Comparison of ENCODE assay signal across 30 cellular contexts in the genomic region with DNA sequence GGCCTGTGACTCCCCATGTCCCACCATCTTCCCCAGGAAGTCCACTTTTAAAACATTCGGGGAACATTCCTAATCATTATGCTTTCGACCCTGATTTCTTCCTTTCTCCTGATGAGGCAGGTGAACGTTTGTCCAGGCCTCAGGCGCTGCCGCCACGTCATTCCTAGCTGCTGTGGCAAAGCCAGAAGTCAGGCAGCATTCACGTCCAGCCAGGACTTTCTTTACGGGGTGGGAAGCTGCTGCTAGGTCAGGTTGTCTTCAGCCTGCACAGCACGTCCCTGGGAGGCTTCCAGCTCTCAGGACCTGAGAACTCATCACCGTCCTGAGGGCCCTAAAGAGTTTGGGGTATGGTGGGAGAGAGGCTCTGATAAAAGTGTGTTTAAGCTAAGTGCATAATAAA. TPM values are rescaled to one million over a fixed set of nuclear protein-coding genes. Genes with fewer than 3 reads are reported as not detected.
"Had no signal": no experiment of that assay in that cellular context is flagged by ENCODE, and none has a peak within 500 bp of the region (broad histone marks: within the 10 kb centered on the region; RNA-seq: fewer than 3 reads in every experiment).

No MANE protein-coding gene starts in this region.

- H3K9me3 ChIP-seq: adrenal gland, MG63, SJCRH30, SK-N-SH had no signal

- H3K4me1 ChIP-seq: adrenal gland, SJCRH30 had no signal

- H3K9ac ChIP-seq: KMS-11, SK-N-SH had no signal

- ATAC-seq: activated CD4-positive, CD25-positive, alpha-beta regulatory T cell treated with anti-CD3 and anti-CD28 coated beads, Interleukin-2, amount 50 U/mL, for 24 hours; activated CD8-positive, alpha-beta T cell treated with anti-CD3 and anti-CD28 coated beads for 36 hours; activated T-cell treated with anti-CD3 and anti-CD28 coated beads, Interleukin-2, amount 50 U/mL, for 72 hours; Panc1 had no signal

- H3K4me3 ChIP-seq: adrenal gland, MG63, SJCRH30 had no signal

- H3K4me1 Mint-ChIP-seq: activated naive CD4-positive, alpha-beta T cell treated with anti-CD3 and anti-CD28 coated beads, Interleukin-2, amount 10 ng/mL, durations not matched to agents 7 days and 5 days; activated naive CD8-positive, alpha-beta T cell treated with anti-CD3 and anti-CD28 coated beads, Interleukin-2, amount 10 ng/mL, durations not matched to agents 7 days and 5 days had no signal

- H3K9me3 Mint-ChIP-seq: activated CD8-positive, alpha-beta T cell treated with anti-CD3 and anti-CD28 coated beads for 36 hours; activated naive CD4-positive, alpha-beta T cell treated with anti-CD3 and anti-CD28 coated beads, Interleukin-2, amount 10 ng/mL, durations not matched to agents 7 days and 5 days; activated naive CD8-positive, alpha-beta T cell treated with anti-CD3 and anti-CD28 coated beads, Interleukin-2, amount 10 ng/mL, durations not matched to agents 7 days and 5 days; activated T-cell treated with anti-CD3 and anti-CD28 coated beads, Interleukin-2, amount 50 U/mL, for 72 hours; activated T-helper 2 cell treated with anti-CD3 and anti-CD28 coated beads, Interferon-gamma antibody, Interleukin-2, Interleukin-4, amounts not matched to agents 10 μg/mL and 5 μg/mL and 100 μg/mL, durations not matched to agents 14 hours and 24 hours and 36 hours had no signal

- H3K4me2 ChIP-seq: KMS-11, SK-N-SH had no signal

- H3K36me3 Mint-ChIP-seq: activated naive CD4-positive, alpha-beta T cell treated with anti-CD3 and anti-CD28 coated beads, Interleukin-2, amount 10 ng/mL, durations not matched to agents 7 days and 5 days; activated naive CD8-positive, alpha-beta T cell treated with anti-CD3 and anti-CD28 coated beads, Interleukin-2, amount 10 ng/mL, durations not matched to agents 7 days and 5 days had no signal

- H3K27me3 ChIP-seq: adrenal gland, SJCRH30 had no signal

- H3K36me3 ChIP-seq: adrenal gland, MG63, SJCRH30, WERI-Rb-1 had no signal

- DNase-seq: activated CD4-positive, alpha-beta T cell treated with anti-CD3 and anti-CD28 coated beads for 4 hours; activated CD8-positive, alpha-beta memory T cell treated with anti-CD3 and anti-CD28 coated beads, Interleukin-2, amount 50 U/mL, for 4 hours; activated CD8-positive, alpha-beta T cell treated with anti-CD3 and anti-CD28 coated beads for 36 hours; activated gamma-delta T cell treated with Interleukin-2 at 50 U/mL for 16 hours; activated naive CD4-positive, alpha-beta T cell treated with anti-CD3 and anti-CD28 coated beads, Interleukin-2, amount 10 ng/mL, durations not matched to agents 7 days and 5 days; activated naive CD8-positive, alpha-beta T cell treated with anti-CD3 and anti-CD28 coated beads, Interleukin-2, amount 10 ng/mL, durations not matched to agents 7 days and 5 days; activated T-cell treated with anti-CD3 and anti-CD28 coated beads, Interleukin-2, amount 50 U/mL, for 72 hours; anterior cingulate cortex; MG63; MV-4-11; NCI-H1092 treated with DMSO at 0.1 percent for 48 hours; NCI-H1417 treated with DMSO at 0.1 percent for 48 hours; NCI-H2029; NCI-H2107; NCI-H510A treated with DMSO at 0.1 percent for 48 hours; NCI-H69; NK-92 treated with Interleukin-12 subunit alpha and Interleukin-12 subunit beta, amount 100 ng/mL, for 24 hours; OCI-M1; SK-N-SH; T-helper 1 cell had no signal

- H3K4me3 Mint-ChIP-seq: activated CD8-positive, alpha-beta T cell treated with anti-CD3 and anti-CD28 coated beads for 36 hours; activated naive CD4-positive, alpha-beta T cell treated with anti-CD3 and anti-CD28 coated beads, Interleukin-2, amount 10 ng/mL, durations not matched to agents 7 days and 5 days; activated naive CD8-positive, alpha-beta T cell treated with anti-CD3 and anti-CD28 coated beads, Interleukin-2, amount 10 ng/mL, durations not matched to agents 7 days and 5 days; activated T-cell treated with anti-CD3 and anti-CD28 coated beads, Interleukin-2, amount 50 U/mL, for 72 hours had no signal

- H3K27ac Mint-ChIP-seq: activated CD8-positive, alpha-beta T cell treated with anti-CD3 and anti-CD28 coated beads for 36 hours; activated naive CD4-positive, alpha-beta T cell treated with anti-CD3 and anti-CD28 coated beads, Interleukin-2, amount 10 ng/mL, durations not matched to agents 7 days and 5 days; activated naive CD8-positive, alpha-beta T cell treated with anti-CD3 and anti-CD28 coated beads, Interleukin-2, amount 10 ng/mL, durations not matched to agents 7 days and 5 days; activated T-cell treated with anti-CD3 and anti-CD28 coated beads, Interleukin-2, amount 50 U/mL, for 72 hours; activated T-helper 2 cell treated with anti-CD3 and anti-CD28 coated beads, Interferon-gamma antibody, Interleukin-2, Interleukin-4, amounts not matched to agents 10 μg/mL and 5 μg/mL and 100 μg/mL, durations not matched to agents 14 hours and 24 hours and 36 hours had no signal

- H3K27ac ChIP-seq: adrenal gland, KMS-11, RWPE1, SJCRH30, WERI-Rb-1 had no signal

- H3K27me3 Mint-ChIP-seq: activated CD8-positive, alpha-beta T cell treated with anti-CD3 and anti-CD28 coated beads for 36 hours had no signal

RNA-seq across cellular contexts. Expression of gene KRTAP10-1, which starts 7.8 kb away (rescaled TPM):
- total RNA-seq: activated CD8-positive, alpha-beta T cell treated with anti-CD3 and anti-CD28 coated beads for 36 hours; activated naive CD8-positive, alpha-beta T cell treated with anti-CD3 and anti-CD28 coated beads, Interleukin-2, amount 10 ng/mL, durations not matched to agents 7 days and 5 days; activated T-cell treated with anti-CD3 and anti-CD28 coated beads, Interleukin-2, amount 50 U/mL, for 72 hours; activated T-helper 2 cell treated with anti-CD3 and anti-CD28 coated beads, Interferon-gamma antibody, Interleukin-2, Interleukin-4, amounts not matched to agents 10 μg/mL and 5 μg/mL and 100 μg/mL, durations not matched to agents 14 hours and 24 hours and 36 hours; adrenal gland; Right ventricle myocardium superior; SJCRH30; T-helper 2 cell treated with Interferon-gamma antibody and Interleukin-4, amounts not matched to agents 100 ng/mL and 5 ng/mL, for 36 hours had no signal
- polyA plus RNA-seq: adrenal gland, SK-N-SH had no signal

RNA-seq across cellular contexts. Expression of gene KRTAP10-2, which starts 19.1 kb away (rescaled TPM):
- total RNA-seq: activated CD8-positive, alpha-beta T cell treated with anti-CD3 and anti-CD28 coated beads for 36 hours; activated naive CD8-positive, alpha-beta T cell treated with anti-CD3 and anti-CD28 coated beads, Interleukin-2, amount 10 ng/mL, durations not matched to agents 7 days and 5 days; activated T-cell treated with anti-CD3 and anti-CD28 coated beads, Interleukin-2, amount 50 U/mL, for 72 hours; activated T-helper 2 cell treated with anti-CD3 and anti-CD28 coated beads, Interferon-gamma antibody, Interleukin-2, Interleukin-4, amounts not matched to agents 10 μg/mL and 5 μg/mL and 100 μg/mL, durations not matched to agents 14 hours and 24 hours and 36 hours; adrenal gland; Right ventricle myocardium superior; SJCRH30; T-helper 2 cell treated with Interferon-gamma antibody and Interleukin-4, amounts not matched to agents 100 ng/mL and 5 ng/mL, for 36 hours had no signal
- polyA plus RNA-seq: adrenal gland, SK-N-SH had no signal

RNA-seq across cellular contexts. Expression of gene KRTAP10-3, which starts 26.4 kb away (rescaled TPM):
- total RNA-seq: activated CD8-positive, alpha-beta T cell treated with anti-CD3 and anti-CD28 coated beads for 36 hours; activated naive CD8-positive, alpha-beta T cell treated with anti-CD3 and anti-CD28 coated beads, Interleukin-2, amount 10 ng/mL, durations not matched to agents 7 days and 5 days; activated T-cell treated with anti-CD3 and anti-CD28 coated beads, Interleukin-2, amount 50 U/mL, for 72 hours; activated T-helper 2 cell treated with anti-CD3 and anti-CD28 coated beads, Interferon-gamma antibody, Interleukin-2, Interleukin-4, amounts not matched to agents 10 μg/mL and 5 μg/mL and 100 μg/mL, durations not matched to agents 14 hours and 24 hours and 36 hours; adrenal gland; Right ventricle myocardium superior; SJCRH30; T-helper 2 cell treated with Interferon-gamma antibody and Interleukin-4, amounts not matched to agents 100 ng/mL and 5 ng/mL, for 36 hours had no signal
- polyA plus RNA-seq: adrenal gland, SK-N-SH had no signal

RNA-seq across cellular contexts. Expression of gene KRTAP10-4, which starts 41.4 kb away (rescaled TPM):
- total RNA-seq: activated CD8-positive, alpha-beta T cell treated with anti-CD3 and anti-CD28 coated beads for 36 hours; activated naive CD8-positive, alpha-beta T cell treated with anti-CD3 and anti-CD28 coated beads, Interleukin-2, amount 10 ng/mL, durations not matched to agents 7 days and 5 days; activated T-cell treated with anti-CD3 and anti-CD28 coated beads, Interleukin-2, amount 50 U/mL, for 72 hours; activated T-helper 2 cell treated with anti-CD3 and anti-CD28 coated beads, Interferon-gamma antibody, Interleukin-2, Interleukin-4, amounts not matched to agents 10 μg/mL and 5 μg/mL and 100 μg/mL, durations not matched to agents 14 hours and 24 hours and 36 hours; adrenal gland; Right ventricle myocardium superior; SJCRH30; T-helper 2 cell treated with Interferon-gamma antibody and Interleukin-4, amounts not matched to agents 100 ng/mL and 5 ng/mL, for 36 hours had no signal
- polyA plus RNA-seq: adrenal gland, SK-N-SH had no signal

RNA-seq across cellular contexts. Expression of gene KRTAP10-5, which starts 48.2 kb away (rescaled TPM):
- total RNA-seq: activated CD8-positive, alpha-beta T cell treated with anti-CD3 and anti-CD28 coated beads for 36 hours; activated naive CD8-positive, alpha-beta T cell treated with anti-CD3 and anti-CD28 coated beads, Interleukin-2, amount 10 ng/mL, durations not matched to agents 7 days and 5 days; activated T-cell treated with anti-CD3 and anti-CD28 coated beads, Interleukin-2, amount 50 U/mL, for 72 hours; activated T-helper 2 cell treated with anti-CD3 and anti-CD28 coated beads, Interferon-gamma antibody, Interleukin-2, Interleukin-4, amounts not matched to agents 10 μg/mL and 5 μg/mL and 100 μg/mL, durations not matched to agents 14 hours and 24 hours and 36 hours; adrenal gland; Right ventricle myocardium superior; SJCRH30; T-helper 2 cell treated with Interferon-gamma antibody and Interleukin-4, amounts not matched to agents 100 ng/mL and 5 ng/mL, for 36 hours had no signal
- polyA plus RNA-seq: adrenal gland, SK-N-SH had no signal
